Comparison of ENCODE assay signal across 26 cellular contexts in the genomic region with DNA sequence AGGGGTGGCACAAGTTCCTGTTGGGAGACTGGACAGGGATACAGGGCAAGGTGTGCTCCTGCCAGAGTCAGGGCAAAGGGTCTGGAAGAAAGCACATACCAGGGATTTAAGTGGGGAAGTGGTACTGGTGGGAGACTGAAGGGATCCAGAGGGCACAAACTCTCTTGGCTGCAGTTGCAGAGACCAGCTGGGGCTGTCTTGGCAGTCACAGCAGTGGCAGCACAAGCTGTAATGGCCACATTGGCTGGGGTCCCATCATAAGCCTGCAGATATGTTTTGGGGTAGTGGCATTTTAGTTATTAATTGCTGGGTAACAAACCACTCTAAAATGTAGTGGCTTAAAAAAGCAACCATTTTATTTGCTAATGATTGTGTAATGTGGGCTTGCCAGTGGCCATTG.
"Had no signal": no experiment of that assay in that cellular context is flagged by ENCODE, and none has a peak within 500 bp of the region (broad histone marks: within the 10 kb centered on the region; RNA-seq: fewer than 3 reads in every experiment).

No MANE protein-coding gene starts in this region.

- H3K27me3 Mint-ChIP-seq: activated B cell treated with CpG ODN at 0.5 μM for 24 hours, progenitor cell of endocrine pancreas had no signal

- H3K36me3 Mint-ChIP-seq: activated CD8-positive, alpha-beta memory T cell treated with anti-CD3 and anti-CD28 coated beads, Interleukin-2, amount 10 ng/mL, durations not matched to agents 7 days and 5 days; activated naive CD4-positive, alpha-beta T cell treated with anti-CD3 and anti-CD28 coated beads, Interleukin-2, amount 50 U/mL, for 72 hours; stimulated activated effector memory CD8-positive, alpha-beta T cell treated with anti-CD3 and anti-CD28 coated beads, Interleukin-12 subunit alpha, Interleukin-12 subunit beta, amount 100 ng/mL, for 72 hours had no signal

- H3K27ac Mint-ChIP-seq: activated B cell treated with CpG ODN at 0.5 μM for 24 hours; activated CD8-positive, alpha-beta memory T cell treated with anti-CD3 and anti-CD28 coated beads, Interleukin-2, amount 10 ng/mL, durations not matched to agents 7 days and 5 days; activated CD8-positive, alpha-beta T cell treated with anti-CD3 and anti-CD28 coated beads, Interleukin-2, amount 10 ng/mL, durations not matched to agents 7 days and 5 days; activated naive CD4-positive, alpha-beta T cell treated with anti-CD3 and anti-CD28 coated beads, Interleukin-2, amount 50 U/mL, for 72 hours; activated T-helper 2 cell treated with anti-CD3 and anti-CD28 coated beads, Interferon-gamma antibody, Interleukin-2, Interleukin-4, amounts not matched to agents 10 μg/mL and 5 μg/mL and 100 μg/mL, durations not matched to agents 14 hours and 24 hours and 36 hours; progenitor cell of endocrine pancreas; stimulated activated effector memory CD8-positive, alpha-beta T cell treated with anti-CD3 and anti-CD28 coated beads, Interleukin-12 subunit alpha, Interleukin-12 subunit beta, amount 100 ng/mL, for 72 hours; stimulated activated naive CD8-positive, alpha-beta T cell treated with anti-CD3 and anti-CD28 coated beads, Interleukin-15, Interleukin-2, amounts not matched to agents 100 ng/mL and 50 ng/mL, for 24 hours; T-helper 2 cell treated with Interferon-gamma antibody and Interleukin-4, amounts not matched to agents 5 μg/mL and 100 μg/mL, for 36 hours had no signal

- H3K4me3 Mint-ChIP-seq: activated B cell treated with CpG ODN at 0.5 μM for 24 hours; activated CD8-positive, alpha-beta memory T cell treated with anti-CD3 and anti-CD28 coated beads, Interleukin-2, amount 10 ng/mL, durations not matched to agents 7 days and 5 days; activated CD8-positive, alpha-beta T cell treated with anti-CD3 and anti-CD28 coated beads, Interleukin-2, amount 10 ng/mL, durations not matched to agents 7 days and 5 days; stimulated activated effector memory CD8-positive, alpha-beta T cell treated with anti-CD3 and anti-CD28 coated beads, Interleukin-12 subunit alpha, Interleukin-12 subunit beta, amount 100 ng/mL, for 72 hours; stimulated activated naive CD8-positive, alpha-beta T cell treated with anti-CD3 and anti-CD28 coated beads, Interleukin-15, Interleukin-2, amounts not matched to agents 100 ng/mL and 50 ng/mL, for 24 hours; T-helper 2 cell treated with Interferon-gamma antibody and Interleukin-4, amounts not matched to agents 5 μg/mL and 100 μg/mL, for 36 hours had no signal

- H3K9me3 Mint-ChIP-seq: activated B cell treated with CpG ODN at 0.5 μM for 24 hours; activated T-helper 2 cell treated with anti-CD3 and anti-CD28 coated beads, Interferon-gamma antibody, Interleukin-2, Interleukin-4, amounts not matched to agents 10 μg/mL and 5 μg/mL and 100 μg/mL, durations not matched to agents 14 hours and 24 hours and 36 hours; stimulated activated effector memory CD8-positive, alpha-beta T cell treated with anti-CD3 and anti-CD28 coated beads, Interleukin-12 subunit alpha, Interleukin-12 subunit beta, amount 100 ng/mL, for 72 hours; stimulated activated naive CD8-positive, alpha-beta T cell treated with anti-CD3 and anti-CD28 coated beads, Interleukin-15, Interleukin-2, amounts not matched to agents 100 ng/mL and 50 ng/mL, for 24 hours; T-helper 2 cell treated with Interferon-gamma antibody and Interleukin-4, amounts not matched to agents 5 μg/mL and 100 μg/mL, for 36 hours had no signal

- H3K9me3 ChIP-seq: colonic mucosa, gastroesophageal sphincter, left ventricle myocardium inferior, mucosa of descending colon, ovary, right lobe of liver, thoracic aorta had no signal

- H3K4me1 Mint-ChIP-seq: activated B cell treated with CpG ODN at 0.5 μM for 24 hours; activated CD8-positive, alpha-beta memory T cell treated with anti-CD3 and anti-CD28 coated beads, Interleukin-2, amount 10 ng/mL, durations not matched to agents 7 days and 5 days; stimulated activated effector memory CD8-positive, alpha-beta T cell treated with anti-CD3 and anti-CD28 coated beads, Interleukin-12 subunit alpha, Interleukin-12 subunit beta, amount 100 ng/mL, for 72 hours had no signal

- H3K27ac ChIP-seq: colonic mucosa, gastroesophageal sphincter, hepatocyte, left ventricle myocardium inferior, ovary, right lobe of liver, skin epidermis, thoracic aorta had no signal

- H2AFZ ChIP-seq: hepatocyte had no signal

- DNase-seq: activated B cell treated with CpG ODN at 0.5 μM for 24 hours; activated CD4-positive, alpha-beta T cell treated with anti-CD3 and anti-CD28 coated beads, Interleukin-2, amount 50 U/mL, for 1 hour; activated CD8-positive, alpha-beta memory T cell treated with anti-CD3 and anti-CD28 coated beads, Interleukin-2, amount 10 ng/mL, durations not matched to agents 7 days and 5 days; activated CD8-positive, alpha-beta T cell treated with anti-CD3 and anti-CD28 coated beads, Interleukin-2, amount 10 ng/mL, durations not matched to agents 7 days and 5 days; activated T-cell treated with anti-CD3 and anti-CD28 coated beads, Interleukin-2, amount 50 U/mL, for 48 hours; cerebellar nuclear complex; colonic mucosa; effector CD8-positive, alpha-beta T cell; islet precursor cell; left ventricle myocardium inferior; mucosa of descending colon; ovary; right lobe of liver; stimulated activated CD4-positive, alpha-beta T cell treated with anti-CD3 and anti-CD28 coated beads, Interleukin-12 subunit alpha, Interleukin-12 subunit beta, amount 100 ng/mL, for 4 hours; stimulated activated CD4-positive, alpha-beta T cell treated with anti-CD3 and anti-CD28 coated beads, Interleukin-4, amount 100 ng/mL, for 24 hours; trophoblast cell had no signal

- H3K27me3 ChIP-seq: colonic mucosa, gastroesophageal sphincter, hepatocyte, ovary, right lobe of liver had no signal

- ATAC-seq: activated CD8-positive, alpha-beta memory T cell treated with anti-CD3 and anti-CD28 coated beads, Interleukin-2, amount 10 ng/mL, durations not matched to agents 7 days and 5 days; activated CD8-positive, alpha-beta T cell treated with anti-CD3 and anti-CD28 coated beads, Interleukin-2, amount 10 ng/mL, durations not matched to agents 7 days and 5 days; activated naive CD4-positive, alpha-beta T cell treated with anti-CD3 and anti-CD28 coated beads, Interleukin-2, amount 50 U/mL, for 72 hours; gastroesophageal sphincter; mucosa of descending colon; right lobe of liver; stimulated activated effector memory CD8-positive, alpha-beta T cell treated with anti-CD3 and anti-CD28 coated beads, Interleukin-12 subunit alpha, Interleukin-12 subunit beta, amount 100 ng/mL, for 72 hours had no signal

- H3K4me2 ChIP-seq: hepatocyte had no signal

- H3K79me2 ChIP-seq: hepatocyte had no signal

- H3K4me3 ChIP-seq: colonic mucosa, gastroesophageal sphincter, hepatocyte, left ventricle myocardium inferior, mucosa of descending colon, ovary, right lobe of liver, skin epidermis, thoracic aorta had no signal

- H3K36me3 ChIP-seq: colonic mucosa, gastroesophageal sphincter, left ventricle myocardium inferior, ovary, right lobe of liver, thoracic aorta had no signal

- H3K4me1 ChIP-seq: colonic mucosa, right lobe of liver had no signal
